In genomic region chr15:70090436-70091291, GRCh38 we compare ENCODE assay signal across 1 cellular context.
TF ChIP-seq lines count a peak whose summit lies in the region.

No MANE protein-coding gene starts in this region.

TF ChIP-seq in GM23338, 12 proteins besides CTCF, POLR2A, EP300 and RAD21:
- no peak for TF ChIP-seq ZNF462 (CRISPR knock-in tag; IDR thresholded peaks at IDR 0.05)
- TF ChIP-seq STAT1 (IDR thresholded peaks at IDR 0.05; ENCODE audit: unreplicated experiment) = no peak
- TF ChIP-seq, protein P1, sequence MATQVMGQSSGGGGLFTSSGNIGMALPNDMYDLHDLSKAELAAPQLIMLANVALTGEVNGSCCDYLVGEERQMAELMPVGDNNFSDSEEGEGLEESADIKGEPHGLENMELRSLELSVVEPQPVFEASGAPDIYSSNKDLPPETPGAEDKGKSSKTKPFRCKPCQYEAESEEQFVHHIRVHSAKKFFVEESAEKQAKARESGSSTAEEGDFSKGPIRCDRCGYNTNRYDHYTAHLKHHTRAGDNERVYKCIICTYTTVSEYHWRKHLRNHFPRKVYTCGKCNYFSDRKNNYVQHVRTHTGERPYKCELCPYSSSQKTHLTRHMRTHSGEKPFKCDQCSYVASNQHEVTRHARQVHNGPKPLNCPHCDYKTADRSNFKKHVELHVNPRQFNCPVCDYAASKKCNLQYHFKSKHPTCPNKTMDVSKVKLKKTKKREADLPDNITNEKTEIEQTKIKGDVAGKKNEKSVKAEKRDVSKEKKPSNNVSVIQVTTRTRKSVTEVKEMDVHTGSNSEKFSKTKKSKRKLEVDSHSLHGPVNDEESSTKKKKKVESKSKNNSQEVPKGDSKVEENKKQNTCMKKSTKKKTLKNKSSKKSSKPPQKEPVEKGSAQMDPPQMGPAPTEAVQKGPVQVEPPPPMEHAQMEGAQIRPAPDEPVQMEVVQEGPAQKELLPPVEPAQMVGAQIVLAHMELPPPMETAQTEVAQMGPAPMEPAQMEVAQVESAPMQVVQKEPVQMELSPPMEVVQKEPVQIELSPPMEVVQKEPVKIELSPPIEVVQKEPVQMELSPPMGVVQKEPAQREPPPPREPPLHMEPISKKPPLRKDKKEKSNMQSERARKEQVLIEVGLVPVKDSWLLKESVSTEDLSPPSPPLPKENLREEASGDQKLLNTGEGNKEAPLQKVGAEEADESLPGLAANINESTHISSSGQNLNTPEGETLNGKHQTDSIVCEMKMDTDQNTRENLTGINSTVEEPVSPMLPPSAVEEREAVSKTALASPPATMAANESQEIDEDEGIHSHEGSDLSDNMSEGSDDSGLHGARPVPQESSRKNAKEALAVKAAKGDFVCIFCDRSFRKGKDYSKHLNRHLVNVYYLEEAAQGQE (IDR thresholded peaks at IDR 0.05; ENCODE audit: unreplicated experiment) = no peak
